ENCODE assay signal across 8 cellular contexts in the genomic region with DNA sequence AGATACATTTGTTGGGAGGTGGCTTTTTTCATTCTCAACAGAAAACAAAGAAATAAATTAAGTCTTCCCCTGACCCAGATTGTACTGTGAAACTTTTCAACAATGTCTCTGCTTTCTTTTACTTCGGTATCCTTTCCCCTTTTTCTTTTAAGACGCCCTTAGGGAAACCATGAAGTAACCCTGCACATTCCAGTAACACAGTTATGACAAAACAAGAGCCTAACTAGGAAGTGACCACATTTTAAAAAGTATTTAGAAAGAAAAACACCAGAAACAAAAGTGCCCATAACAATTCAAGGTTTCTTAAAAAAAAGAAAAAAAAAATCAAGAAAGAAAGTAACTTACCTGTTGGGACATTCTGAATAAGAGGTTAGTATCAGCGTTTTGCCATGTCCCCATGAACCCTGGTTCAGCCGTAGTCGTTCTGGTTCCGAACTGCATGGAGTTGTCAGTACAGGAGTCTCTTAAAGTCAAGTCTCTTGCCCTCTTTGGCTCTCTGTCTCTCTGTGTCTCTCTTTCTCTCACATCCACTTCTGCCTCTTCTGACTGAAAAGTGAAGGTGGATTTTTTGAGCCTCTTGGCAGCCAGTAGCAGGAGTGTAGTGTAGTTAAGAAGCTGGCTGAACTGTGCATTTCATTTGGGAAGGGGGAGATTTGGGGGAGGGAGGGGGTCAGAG.
DNase-seq lines count a peak whose midpoint lies in the region; ATAC-seq and TF ChIP-seq lines count a peak whose summit lies in the region.

No MANE protein-coding gene starts in this region.

- peak overlapping the region; percentile 92 for H3K27ac ChIP-seq in PC-9

- ATAC-seq in HG02938 (IDR thresholded peaks at IDR 0.05; ENCODE audit: unreplicated experiment) (no peak), HG03439 (IDR thresholded peaks at IDR 0.05; ENCODE audit: unreplicated experiment) (no peak)

- no peaks in the 10 kb centered on the region; the same call in 1 of the 2 replicates for H3K79me2 ChIP-seq in PC-9 (ENCODE audit: low read depth)

- TF ChIP-seq CTCF in BE2C (IDR thresholded peaks at IDR 0.05; ENCODE audit: low read depth, low read length) (no peak), PC-9 (conservative IDR thresholded peaks at IDR 0.05) (no peak), nephron progenitor cell (IDR thresholded peaks at IDR 0.05) (no peak)

- H3K27me3 ChIP-seq in BE2C (0 out of 2 replicates have a peak, but pooled peaks cover 4% of the 10 kb centered on the region), PC-9 (ENCODE audit: insufficient read depth, low read depth) (no peaks in the 10 kb centered on the region)

- no peaks in the 10 kb centered on the region for H4K20me1 ChIP-seq in PC-9 (ENCODE audit: insufficient read depth)

- H3K9me3 ChIP-seq in BE2C (no peaks in the 10 kb centered on the region), PC-9 (ENCODE audit: insufficient read depth, low read depth) (no peaks in the 10 kb centered on the region)

- H3K4me2 ChIP-seq in PC-9, result peak overlapping the region; percentile 98

- peak overlapping the region; percentile 69 for H3K4me3 ChIP-seq in BE2C (ENCODE audit: low read depth, low read length)
- H3K4me3 ChIP-seq in PC-9, result peak overlapping the region; percentile 77

- H3K9me3 Mint-ChIP-seq in nephron progenitor cell, result no peaks in the 10 kb centered on the region

- H3K4me1 ChIP-seq in BE2C (peaks cover 4% of the 10 kb centered on the region; the same call in 1 of the 2 replicates), PC-9 (replicated peaks; ENCODE audit: insufficient read depth) (peaks cover 27% of the 10 kb centered on the region)

- peak overlapping the region; percentile 64 for H3K27ac Mint-ChIP-seq in nephron progenitor cell

- peak overlapping the region; percentile 91 for H2AFZ ChIP-seq in PC-9

- H3K36me3 ChIP-seq in BE2C, result no peaks in the 10 kb centered on the region
- H3K36me3 ChIP-seq in PC-9 (ENCODE audit: low read depth), result no peaks in the 10 kb centered on the region

- CTCF ChIA-PET in PC-9 (lab: Charles Lee), result no interaction called here

- H3K36me3 Mint-ChIP-seq in nephron progenitor cell (ENCODE audit: low read depth), result no peaks in the 10 kb centered on the region

- no peaks in the 10 kb centered on the region for H3K9me2 ChIP-seq in PC-9 (ENCODE audit: insufficient read depth)

- peaks cover 6% of the 10 kb centered on the region; the same call in 1 of the 2 replicates for H3F3A ChIP-seq in PC-9 (ENCODE audit: insufficient read depth, low read depth)

- peaks cover 6% of the 10 kb centered on the region for H3K27me3 Mint-ChIP-seq in nephron progenitor cell (ENCODE audit: low read depth, poor library complexity)

- intact Hi-C loops in PC-9 (cut with micrococcal nuclease; ENCODE audit: unreplicated experiment), result loop anchor here (10.0 kb wide), 2 partner anchors 303 to 853 kb away; no protein-coding TSS in a partner anchor

- DNase-seq in BE2C, result no peak
- no peak for DNase-seq in PC-9
- peak; percentile 37 for DNase-seq in fibroblast of gingiva (ENCODE audit: low read depth)
- no peak for DNase-seq in nephron progenitor cell
- no peak for DNase-seq in GF-D8 (lab: John Stamatoyannopoulos, UW)
- no peak for DNase-seq in AML-193 (lab: John Stamatoyannopoulos, UW)

- peak overlapping the region; percentile 78 for H3K4me3 Mint-ChIP-seq in nephron progenitor cell

- TSS peak; percentile 31 for BruUV-seq in PC-9 (replicated peaks; lab: Mats Ljungman, UMichigan)

- POLR2A ChIA-PET in PC-9 (lab: Charles Lee; ENCODE audit: unreplicated experiment), result no interaction called here

- H3K4me1 Mint-ChIP-seq in nephron progenitor cell, result peaks cover 46% of the 10 kb centered on the region
